ENCODE assay signal across 10 cellular contexts in genomic region chr12:68970951-68971350, GRCh38.
"Had no signal": no experiment of that assay in that cellular context is flagged by ENCODE, and none has a peak within 500 bp of the region (broad histone marks: within the 10 kb centered on the region; RNA-seq: fewer than 3 reads in every experiment).

No MANE protein-coding gene starts in this region.

- H3K27me3 ChIP-seq: neural progenitor cell, right lobe of liver, suprapubic skin had no signal

- H3K4me1 ChIP-seq: neural progenitor cell, psoas muscle, suprapubic skin had no signal

- H3K27ac ChIP-seq: neural progenitor cell, psoas muscle, suprapubic skin, WERI-Rb-1 had no signal

- H3K9me3 ChIP-seq: psoas muscle, right lobe of liver, suprapubic skin had no signal

- H3K4me2 ChIP-seq: neural progenitor cell had no signal

- H3K36me3 ChIP-seq: neural progenitor cell, right lobe of liver, suprapubic skin, WERI-Rb-1 had no signal

- H3K4me3 ChIP-seq: neural progenitor cell, psoas muscle, right lobe of liver, suprapubic skin had no signal

- H2AFZ ChIP-seq: neural progenitor cell had no signal

- H3K9ac ChIP-seq: neural progenitor cell had no signal

- DNase-seq: activated CD4-positive, alpha-beta T cell treated with anti-CD3 and anti-CD28 coated beads, Interleukin-2, amount 50 U/mL, for 48 hours; activated naive CD4-positive, alpha-beta T cell treated with anti-CD3 and anti-CD28 coated beads, Interleukin-2, amount 10 ng/mL, durations not matched to agents 7 days and 5 days; naive B cell; psoas muscle; right lobe of liver; stimulated activated naive CD8-positive, alpha-beta T cell treated with anti-CD3 and anti-CD28 coated beads, Interleukin-15, Interleukin-2, amounts not matched to agents 100 U/mL and 50 U/mL, for 24 hours; T-helper 17 cell; WERI-Rb-1 had no signal
